Comparison of ENCODE assay signal across 16 cellular contexts in the genomic region with DNA sequence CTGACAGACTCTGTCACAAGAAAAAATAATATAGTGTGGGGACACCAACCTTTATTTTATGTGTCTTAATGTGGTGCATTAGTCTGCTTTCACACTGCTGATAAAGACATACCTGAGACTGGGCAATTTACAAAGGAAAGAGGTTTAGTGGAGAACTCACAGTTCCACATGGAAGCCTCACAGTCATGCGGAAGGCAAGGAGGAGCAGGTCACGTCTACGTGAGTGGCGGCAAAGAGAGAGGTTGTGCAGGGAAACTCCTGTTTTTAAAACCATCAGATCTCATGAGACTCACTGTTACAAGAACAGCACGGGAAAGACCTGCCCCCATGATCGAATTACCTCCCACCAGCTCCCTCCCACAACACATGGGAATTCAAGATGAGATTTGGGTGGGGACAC.
DNase-seq lines count a peak whose midpoint lies in the region; ATAC-seq and TF ChIP-seq lines count a peak whose summit lies in the region.
"Had no signal": no experiment of that assay in that cellular context is flagged by ENCODE, and none has a peak within 500 bp of the region (broad histone marks: within the 10 kb centered on the region; RNA-seq: fewer than 3 reads in every experiment).

No MANE protein-coding gene starts in this region.

- H3K4me3 Mint-ChIP-seq in activated CD4-positive, alpha-beta T cell treated with anti-CD3 and anti-CD28 coated beads, Interleukin-2, amount 10 ng/mL, durations not matched to agents 7 days and 5 days = no peak overlapping the region
- H3K4me3 Mint-ChIP-seq in stimulated activated naive B cell treated with anti-CD40 and anti-IgM and Interleukin-4, amounts not matched to agents 10 μg/mL and 1 μg/mL and 100 μg/mL, for 72 hours = no peak overlapping the region
- H3K4me3 Mint-ChIP-seq: B cell; CD4-positive, alpha-beta T cell; HFFc6 had no signal

- no peak for ATAC-seq in stimulated activated naive B cell treated with anti-CD40 and anti-IgM and Interleukin-4, amounts not matched to agents 10 μg/mL and 1 μg/mL and 100 μg/mL, for 72 hours (replicated peaks)

- no peak overlapping the region for H3K4me3 ChIP-seq in HEK293 (ENCODE audit: low read depth, low read length)
- H3K4me3 ChIP-seq: HAP-1 had no signal

- H3K36me3 ChIP-seq in HEK293 (ENCODE audit: control insufficient read depth in 2 of 2, insufficient read depth in 1 of 2, low read length in 2 of 2) = no peaks in the 10 kb centered on the region
- H3K36me3 ChIP-seq: HAP-1 had no signal

- no peak for TF ChIP-seq CTCF in HEK293 (tag by site-specific recombination; IDR thresholded peaks at IDR 0.05)

- no peaks in the 10 kb centered on the region for H3K9me3 ChIP-seq in HEK293 (ENCODE audit: control insufficient read depth, insufficient read depth, low read depth, low read length)
- H3K9me3 ChIP-seq: HAP-1 had no signal

- H3K27me3 Mint-ChIP-seq in activated CD4-positive, alpha-beta T cell treated with anti-CD3 and anti-CD28 coated beads, Interleukin-2, amount 10 ng/mL, durations not matched to agents 7 days and 5 days = no peaks in the 10 kb centered on the region
- no peaks in the 10 kb centered on the region for H3K27me3 Mint-ChIP-seq in stimulated activated naive B cell treated with anti-CD40 and anti-IgM and Interleukin-4, amounts not matched to agents 10 μg/mL and 1 μg/mL and 100 μg/mL, for 72 hours
- H3K27me3 Mint-ChIP-seq: B cell; CD4-positive, alpha-beta T cell had no signal

- H3K27ac ChIP-seq in HEK293 (ENCODE audit: extremely low read depth, low read depth, low read length) = no peak overlapping the region

- CTCF ChIA-PET in activated CD4-positive, alpha-beta T cell treated with anti-CD3 and anti-CD28 coated beads, Interleukin-2, amount 10 ng/mL, durations not matched to agents 7 days and 5 days (lab: Charles Lee) = no interaction called here
- CTCF ChIA-PET in HEK293 (lab: Yijun Ruan, JAX) = no interaction called here

- POLR2A ChIA-PET in activated CD4-positive, alpha-beta T cell treated with anti-CD3 and anti-CD28 coated beads, Interleukin-2, amount 10 ng/mL, durations not matched to agents 7 days and 5 days (lab: Charles Lee) = no interaction called here
- POLR2A ChIA-PET in HEK293 (lab: Yijun Ruan, JAX) = interaction anchor here (0.7 kb wide), 1 partner anchor 174 kb away, joined by 3 read pairs; no protein-coding TSS in a partner anchor

- H3K4me1 ChIP-seq in HEK293 (ENCODE audit: control insufficient read depth, insufficient read depth, low read length) = peaks cover 16% of the 10 kb centered on the region
- H3K4me1 ChIP-seq: HAP-1 had no signal

- peak overlapping the region; percentile 10 for H3K27ac Mint-ChIP-seq in activated CD4-positive, alpha-beta T cell treated with anti-CD3 and anti-CD28 coated beads, Interleukin-2, amount 10 ng/mL, durations not matched to agents 7 days and 5 days
- peak overlapping the region; percentile 56 for H3K27ac Mint-ChIP-seq in stimulated activated naive B cell treated with anti-CD40 and anti-IgM and Interleukin-4, amounts not matched to agents 10 μg/mL and 1 μg/mL and 100 μg/mL, for 72 hours
- H3K27ac Mint-ChIP-seq: B cell; CD4-positive, alpha-beta T cell; HFFc6 had no signal

- DNase-seq in activated CD4-positive, alpha-beta T cell treated with anti-CD3 and anti-CD28 coated beads, Interleukin-2, amount 10 ng/mL, durations not matched to agents 7 days and 5 days = no peak
- DNase-seq in activated CD4-positive, alpha-beta T cell treated with anti-CD3 and anti-CD28 coated beads, Interleukin-2, amount 50 U/mL, for 48 hours = no peak
- DNase-seq in kidney tubule cell (ENCODE audit: low spot score) = peak; percentile 58
- DNase-seq in stimulated activated naive B cell treated with anti-CD40 and anti-IgM and Interleukin-4, amounts not matched to agents 10 μg/mL and 1 μg/mL and 100 μg/mL, for 72 hours = no peak
- no peak for DNase-seq in iPS-NIHi7 (ENCODE audit: extremely low spot score)
- no peak for DNase-seq in stimulated activated CD4-positive, alpha-beta T cell treated with anti-CD3 and anti-CD28 coated beads, Interleukin-15, amount 100 ng/mL, for 24 hours
- DNase-seq in activated CD8-positive, alpha-beta memory T cell treated with anti-CD3 and anti-CD28 coated beads, Interleukin-2, amount 50 U/mL, for 48 hours = no peak
- DNase-seq: C1 segment of cervical spinal cord; CD4-positive, alpha-beta T cell; DND-41; GDM1; GOT3; HFFc6 had no signal

- H3K9me3 Mint-ChIP-seq in activated CD4-positive, alpha-beta T cell treated with anti-CD3 and anti-CD28 coated beads, Interleukin-2, amount 10 ng/mL, durations not matched to agents 7 days and 5 days = no peaks in the 10 kb centered on the region
- H3K9me3 Mint-ChIP-seq in stimulated activated naive B cell treated with anti-CD40 and anti-IgM and Interleukin-4, amounts not matched to agents 10 μg/mL and 1 μg/mL and 100 μg/mL, for 72 hours = no peaks in the 10 kb centered on the region
- H3K9me3 Mint-ChIP-seq: CD4-positive, alpha-beta T cell; HFFc6 had no signal

- H3K36me3 Mint-ChIP-seq in activated CD4-positive, alpha-beta T cell treated with anti-CD3 and anti-CD28 coated beads, Interleukin-2, amount 10 ng/mL, durations not matched to agents 7 days and 5 days (ENCODE audit: low read depth) = peaks cover 23% of the 10 kb centered on the region
- peaks cover 9 to 25% of the 10 kb centered on the region in 2 donors for H3K36me3 Mint-ChIP-seq in stimulated activated naive B cell treated with anti-CD40 and anti-IgM and Interleukin-4, amounts not matched to agents 10 μg/mL and 1 μg/mL and 100 μg/mL, for 72 hours

- peaks cover 27% of the 10 kb centered on the region for H3K4me1 Mint-ChIP-seq in activated CD4-positive, alpha-beta T cell treated with anti-CD3 and anti-CD28 coated beads, Interleukin-2, amount 10 ng/mL, durations not matched to agents 7 days and 5 days
- peaks cover 19 to 47% of the 10 kb centered on the region in 2 donors for H3K4me1 Mint-ChIP-seq in stimulated activated naive B cell treated with anti-CD40 and anti-IgM and Interleukin-4, amounts not matched to agents 10 μg/mL and 1 μg/mL and 100 μg/mL, for 72 hours

TF ChIP-seq in HEK293, 187 proteins besides CTCF, POLR2A, EP300 and RAD21:
- 0 out of 2 replicates have a peak, but pooled peaks have one; percentile 15 for TF ChIP-seq ZFHX2 (tag by site-specific recombination; conservative IDR thresholded peaks at IDR 0.05)
- no peak for TF ChIP-seq ZNF394 (tag by site-specific recombination; IDR thresholded peaks at IDR 0.05; ENCODE audit: borderline replicate concordance)
TF ChIP-seq in HEK293: peak in this region for 1.
